28 cellular contexts compared by ENCODE assay signal in genomic region chr3:56902468-56903159, GRCh38.
DNase-seq lines count a peak whose midpoint lies in the region; ATAC-seq lines count a peak whose summit lies in the region.
"Had no signal": no experiment of that assay in that cellular context is flagged by ENCODE, and none has a peak within 500 bp of the region (broad histone marks: within the 10 kb centered on the region; RNA-seq: fewer than 3 reads in every experiment).

No MANE protein-coding gene starts in this region.

- H3K27me3 Mint-ChIP-seq in activated CD8-positive, alpha-beta memory T cell treated with anti-CD3 and anti-CD28 coated beads, Interleukin-2, amount 10 ng/mL, durations not matched to agents 7 days and 5 days = no peaks in the 10 kb centered on the region
- no peaks in the 10 kb centered on the region for H3K27me3 Mint-ChIP-seq in activated naive CD8-positive, alpha-beta T cell treated with anti-CD3 and anti-CD28 coated beads, Interleukin-2, amount 50 U/mL, for 24 hours
- H3K27me3 Mint-ChIP-seq: activated CD4-positive, alpha-beta memory T cell treated with anti-CD3 and anti-CD28 coated beads for 36 hours; B cell; type B pancreatic cell had no signal

- peaks cover 4% of the 10 kb centered on the region for H3K9me3 Mint-ChIP-seq in activated CD8-positive, alpha-beta memory T cell treated with anti-CD3 and anti-CD28 coated beads, Interleukin-2, amount 10 ng/mL, durations not matched to agents 7 days and 5 days (ENCODE audit: low read depth)
- no peaks in the 10 kb centered on the region for H3K9me3 Mint-ChIP-seq in activated naive CD8-positive, alpha-beta T cell treated with anti-CD3 and anti-CD28 coated beads, Interleukin-2, amount 50 U/mL, for 24 hours
- H3K9me3 Mint-ChIP-seq: activated CD4-positive, alpha-beta memory T cell treated with anti-CD3 and anti-CD28 coated beads for 36 hours; activated naive CD4-positive, alpha-beta T cell treated with anti-CD3 and anti-CD28 coated beads for 36 hours; activated T-cell treated with anti-CD3 and anti-CD28 coated beads, Interleukin-2, amount 50 U/mL, for 4 hours; GM23338; type B pancreatic cell had no signal

- no peak overlapping the region for H3K4me3 ChIP-seq in trophoblast cell (ENCODE audit: low read depth, low read length)
- H3K4me3 ChIP-seq: ascending aorta, dorsolateral prefrontal cortex, GM23338, SK-N-MC had no signal

- no peak overlapping the region for H2BK120ac ChIP-seq in trophoblast cell (ENCODE audit: insufficient read depth, low read length, poor library complexity)

- H3K79me1 ChIP-seq in trophoblast cell (ENCODE audit: low read length) = no peaks in the 10 kb centered on the region

- no peak overlapping the region for H3K23ac ChIP-seq in trophoblast cell (ENCODE audit: low read length)

- no CpG with 5 or more reads among the region's 3 CpGs for WGBS in trophoblast cell (ENCODE audit: extremely low coverage, insufficient coverage, insufficient read length)

- no peaks in the 10 kb centered on the region for H3K4me1 ChIP-seq in trophoblast cell (ENCODE audit: control insufficient read depth in 1 of 2, insufficient read depth in 2 of 2, low read length in 2 of 2)
- H3K4me1 ChIP-seq: ascending aorta had no signal

- H3K36me3 Mint-ChIP-seq in activated CD8-positive, alpha-beta memory T cell treated with anti-CD3 and anti-CD28 coated beads, Interleukin-2, amount 10 ng/mL, durations not matched to agents 7 days and 5 days = peaks cover 36% of the 10 kb centered on the region
- H3K36me3 Mint-ChIP-seq in activated naive CD8-positive, alpha-beta T cell treated with anti-CD3 and anti-CD28 coated beads, Interleukin-2, amount 50 U/mL, for 24 hours (ENCODE audit: low read depth) = peaks cover 7% of the 10 kb centered on the region
- H3K36me3 Mint-ChIP-seq: activated CD4-positive, alpha-beta memory T cell treated with anti-CD3 and anti-CD28 coated beads for 36 hours; type B pancreatic cell had no signal

- H3K4me3 Mint-ChIP-seq in activated CD8-positive, alpha-beta memory T cell treated with anti-CD3 and anti-CD28 coated beads, Interleukin-2, amount 10 ng/mL, durations not matched to agents 7 days and 5 days = no peak overlapping the region
- no peak overlapping the region for H3K4me3 Mint-ChIP-seq in activated naive CD8-positive, alpha-beta T cell treated with anti-CD3 and anti-CD28 coated beads, Interleukin-2, amount 50 U/mL, for 24 hours
- H3K4me3 Mint-ChIP-seq: activated CD4-positive, alpha-beta memory T cell treated with anti-CD3 and anti-CD28 coated beads for 36 hours; activated naive CD4-positive, alpha-beta T cell treated with anti-CD3 and anti-CD28 coated beads for 36 hours; activated T-cell treated with anti-CD3 and anti-CD28 coated beads, Interleukin-2, amount 50 U/mL, for 4 hours; B cell; GM23338; type B pancreatic cell had no signal

- peaks cover 29% of the 10 kb centered on the region for H3K4me1 Mint-ChIP-seq in activated CD8-positive, alpha-beta memory T cell treated with anti-CD3 and anti-CD28 coated beads, Interleukin-2, amount 10 ng/mL, durations not matched to agents 7 days and 5 days
- H3K4me1 Mint-ChIP-seq in activated naive CD8-positive, alpha-beta T cell treated with anti-CD3 and anti-CD28 coated beads, Interleukin-2, amount 50 U/mL, for 24 hours = peaks cover 50% of the 10 kb centered on the region
- H3K4me1 Mint-ChIP-seq: GM23338 had no signal

- DNase-seq in activated CD8-positive, alpha-beta memory T cell treated with anti-CD3 and anti-CD28 coated beads, Interleukin-2, amount 10 ng/mL, durations not matched to agents 7 days and 5 days = no peak
- DNase-seq in activated CD8-positive, alpha-beta memory T cell treated with anti-CD3 and anti-CD28 coated beads, Interleukin-2, amount 50 U/mL, for 4 hours = no peak
- no peak for DNase-seq in activated naive CD8-positive, alpha-beta T cell treated with anti-CD3 and anti-CD28 coated beads, Interleukin-2, amount 50 U/mL, for 24 hours
- DNase-seq in trophoblast cell = no peak
- DNase-seq in retina = no peak
- DNase-seq: activated CD4-positive, alpha-beta memory T cell treated with anti-CD3 and anti-CD28 coated beads for 36 hours; activated naive CD4-positive, alpha-beta T cell treated with anti-CD3 and anti-CD28 coated beads for 36 hours; activated T-cell treated with anti-CD3 and anti-CD28 coated beads, Interleukin-2, amount 50 U/mL, for 4 hours; Caco-2; central memory CD4-positive, alpha-beta T cell; DND-41; dorsolateral prefrontal cortex; islet precursor cell; KBM-7; midbrain; MM.1S; NCI-H1417; NCI-H2081; NCI-H226 had no signal

- H3K79me2 ChIP-seq in trophoblast cell (ENCODE audit: control insufficient read depth, insufficient read depth, low read length, poor library complexity) = no peaks in the 10 kb centered on the region

- no peak overlapping the region for H2BK12ac ChIP-seq in trophoblast cell (ENCODE audit: low read length)

- no peak overlapping the region for H3K4me2 ChIP-seq in trophoblast cell (ENCODE audit: low read length)
- H3K4me2 ChIP-seq: GM23338 had no signal

- CTCF ChIA-PET in activated CD8-positive, alpha-beta memory T cell treated with anti-CD3 and anti-CD28 coated beads, Interleukin-2, amount 10 ng/mL, durations not matched to agents 7 days and 5 days (lab: Charles Lee) = interaction anchor here (0.9 to 1.6 kb wide), 2 partner anchors 12 to 26 kb away, joined by 3 to 4 read pairs; no protein-coding TSS in a partner anchor

- no peak overlapping the region for H3K18ac ChIP-seq in trophoblast cell (ENCODE audit: low read length)

- H3K27me3 ChIP-seq in trophoblast cell (ENCODE audit: insufficient read depth, low read length) = no peaks in the 10 kb centered on the region
- H3K27me3 ChIP-seq: ascending aorta, dorsolateral prefrontal cortex had no signal

- H2AK5ac ChIP-seq in trophoblast cell (ENCODE audit: low read length) = no peak overlapping the region

- no peak overlapping the region for H4K12ac ChIP-seq in trophoblast cell (ENCODE audit: low read depth, low read length)

- no peak for ATAC-seq in activated CD8-positive, alpha-beta memory T cell treated with anti-CD3 and anti-CD28 coated beads, Interleukin-2, amount 10 ng/mL, durations not matched to agents 7 days and 5 days
- ATAC-seq in GM18868 (IDR thresholded peaks at IDR 0.05; ENCODE audit: unreplicated experiment) = peak; percentile 56
- ATAC-seq in activated naive CD8-positive, alpha-beta T cell treated with anti-CD3 and anti-CD28 coated beads, Interleukin-2, amount 50 U/mL, for 24 hours = no peak
- ATAC-seq in GM21576 (IDR thresholded peaks at IDR 0.05; ENCODE audit: unreplicated experiment) = no peak
- no peak for ATAC-seq in HG02623 (IDR thresholded peaks at IDR 0.05; ENCODE audit: unreplicated experiment)
- ATAC-seq: activated T-cell treated with anti-CD3 and anti-CD28 coated beads, Interleukin-2, amount 50 U/mL, for 4 hours; GM23338; sciatic nerve had no signal

- H4K91ac ChIP-seq in trophoblast cell (ENCODE audit: low read depth, low read length) = no peak overlapping the region

- no peak overlapping the region for H4K8ac ChIP-seq in trophoblast cell (ENCODE audit: low read depth, low read length)

- no peaks in the 10 kb centered on the region for H3K9me3 ChIP-seq in trophoblast cell (ENCODE audit: insufficient read depth, low read depth, low read length)
- H3K9me3 ChIP-seq: ascending aorta, Caco-2 had no signal

- H3K14ac ChIP-seq in trophoblast cell (ENCODE audit: low read length) = peak overlapping the region; percentile 11

- no peak overlapping the region for H3K9ac ChIP-seq in trophoblast cell (ENCODE audit: low read length)

- H2BK5ac ChIP-seq in trophoblast cell (ENCODE audit: low read depth, low read length, poor library complexity) = no peak overlapping the region

- peak overlapping the region; percentile 10 for H3K27ac Mint-ChIP-seq in activated CD8-positive, alpha-beta memory T cell treated with anti-CD3 and anti-CD28 coated beads, Interleukin-2, amount 10 ng/mL, durations not matched to agents 7 days and 5 days
- peak overlapping the region; percentile 35 for H3K27ac Mint-ChIP-seq in activated naive CD8-positive, alpha-beta T cell treated with anti-CD3 and anti-CD28 coated beads, Interleukin-2, amount 50 U/mL, for 24 hours
- H3K27ac Mint-ChIP-seq: activated CD4-positive, alpha-beta memory T cell treated with anti-CD3 and anti-CD28 coated beads for 36 hours; activated naive CD4-positive, alpha-beta T cell treated with anti-CD3 and anti-CD28 coated beads for 36 hours; B cell; GM23338; type B pancreatic cell had no signal

- H2AFZ ChIP-seq in trophoblast cell (ENCODE audit: insufficient read depth, low read length, poor library complexity) = no peak overlapping the region
- H2AFZ ChIP-seq: GM23338 had no signal

- peak overlapping the region; percentile 5 for H3K27ac ChIP-seq in trophoblast cell (ENCODE audit: low read depth, low read length)
- H3K27ac ChIP-seq: ascending aorta, SK-N-MC had no signal

- no peak overlapping the region for H3K4ac ChIP-seq in trophoblast cell (ENCODE audit: low read depth, low read length)

- no peaks in the 10 kb centered on the region for H3K36me3 ChIP-seq in trophoblast cell (ENCODE audit: control insufficient read depth in 1 of 2, insufficient read depth in 2 of 2, low read length in 2 of 2)
- H3K36me3 ChIP-seq: ascending aorta had no signal
